Comparison of ENCODE assay signal across 17 cellular contexts in genomic region chr17:4059656-4060055, GRCh38.
DNase-seq lines count a peak whose midpoint lies in the region; ATAC-seq and TF ChIP-seq lines count a peak whose summit lies in the region.
"Had no signal": no experiment of that assay in that cellular context is flagged by ENCODE, and none has a peak within 500 bp of the region (broad histone marks: within the 10 kb centered on the region; RNA-seq: fewer than 3 reads in every experiment).

No MANE protein-coding gene starts in this region.

- no peak overlapping the region for H3K4me3 ChIP-seq in adrenal gland
- H3K4me3 ChIP-seq: HAP-1 had no signal

- no peaks in the 10 kb centered on the region for H3K9me3 ChIP-seq in adrenal gland (replicated peaks in 1 of 3)
- H3K9me3 ChIP-seq: HAP-1 had no signal

- intact Hi-C loops in adrenal gland (cut with DNase I) = no loop called here

- no peaks in the 10 kb centered on the region for H3K27me3 ChIP-seq in adrenal gland

- peaks cover 16 to 22% of the 10 kb centered on the region in 2 donors for H3K4me1 ChIP-seq in adrenal gland (replicated peaks in 1 of 2)
- H3K4me1 ChIP-seq: HAP-1 had no signal

- H3K36me3 ChIP-seq in adrenal gland (replicated peaks in 1 of 2) = peaks cover 0 to 96% of the 10 kb centered on the region in 2 donors

- no peaks in the 10 kb centered on the region for H3K9me3 Mint-ChIP-seq in stimulated activated naive CD8-positive, alpha-beta T cell treated with anti-CD3 and anti-CD28 coated beads, Interleukin-15, Interleukin-2, amounts not matched to agents 100 ng/mL and 50 ng/mL, for 24 hours
- H3K9me3 Mint-ChIP-seq in stimulated activated naive CD8-positive, alpha-beta T cell treated with anti-CD3 and anti-CD28 coated beads, Interleukin-15, amount 100 ng/mL, for 72 hours = no peaks in the 10 kb centered on the region
- H3K9me3 Mint-ChIP-seq in activated T-helper 17 cell treated with anti-CD3 and anti-CD28 coated beads, Interleukin-2, amount 50 U/mL, for 72 hours = no peaks in the 10 kb centered on the region

- TF ChIP-seq CTCF in adrenal gland (IDR thresholded peaks at IDR 0.05) = no peak

- H3K27me3 Mint-ChIP-seq in stimulated activated naive CD8-positive, alpha-beta T cell treated with anti-CD3 and anti-CD28 coated beads, Interleukin-15, Interleukin-2, amounts not matched to agents 100 ng/mL and 50 ng/mL, for 24 hours = no peaks in the 10 kb centered on the region
- no peaks in the 10 kb centered on the region for H3K27me3 Mint-ChIP-seq in stimulated activated naive CD8-positive, alpha-beta T cell treated with anti-CD3 and anti-CD28 coated beads, Interleukin-15, amount 100 ng/mL, for 72 hours
- H3K27me3 Mint-ChIP-seq in activated T-helper 17 cell treated with anti-CD3 and anti-CD28 coated beads, Interleukin-2, amount 50 U/mL, for 72 hours = no peaks in the 10 kb centered on the region

- TF ChIP-seq POLR2A in adrenal gland (IDR thresholded peaks at IDR 0.05) = no peak

- peak overlapping the region; percentile 7 for H3K27ac Mint-ChIP-seq in stimulated activated naive CD8-positive, alpha-beta T cell treated with anti-CD3 and anti-CD28 coated beads, Interleukin-15, Interleukin-2, amounts not matched to agents 100 ng/mL and 50 ng/mL, for 24 hours
- peak overlapping the region in 1 of 2 donors; percentile 21 for H3K27ac Mint-ChIP-seq in stimulated activated naive CD8-positive, alpha-beta T cell treated with anti-CD3 and anti-CD28 coated beads, Interleukin-15, amount 100 ng/mL, for 72 hours
- H3K27ac Mint-ChIP-seq in activated T-helper 17 cell treated with anti-CD3 and anti-CD28 coated beads, Interleukin-2, amount 50 U/mL, for 72 hours = peak overlapping the region; percentile 1

- H3K36me3 Mint-ChIP-seq in stimulated activated naive CD8-positive, alpha-beta T cell treated with anti-CD3 and anti-CD28 coated beads, Interleukin-15, Interleukin-2, amounts not matched to agents 100 ng/mL and 50 ng/mL, for 24 hours (ENCODE audit: low read depth) = peaks cover 34% of the 10 kb centered on the region
- H3K36me3 Mint-ChIP-seq in activated T-helper 17 cell treated with anti-CD3 and anti-CD28 coated beads, Interleukin-2, amount 50 U/mL, for 72 hours (ENCODE audit: low read depth) = peaks cover 41% of the 10 kb centered on the region

- no peak overlapping the region for H3K4me3 Mint-ChIP-seq in stimulated activated naive CD8-positive, alpha-beta T cell treated with anti-CD3 and anti-CD28 coated beads, Interleukin-15, Interleukin-2, amounts not matched to agents 100 ng/mL and 50 ng/mL, for 24 hours
- H3K4me3 Mint-ChIP-seq in stimulated activated naive CD8-positive, alpha-beta T cell treated with anti-CD3 and anti-CD28 coated beads, Interleukin-15, amount 100 ng/mL, for 72 hours = no peak overlapping the region
- no peak overlapping the region for H3K4me3 Mint-ChIP-seq in activated T-helper 17 cell treated with anti-CD3 and anti-CD28 coated beads, Interleukin-2, amount 50 U/mL, for 72 hours

- no peak for ATAC-seq in stimulated activated naive CD8-positive, alpha-beta T cell treated with anti-CD3 and anti-CD28 coated beads, Interleukin-15, amount 100 ng/mL, for 72 hours
- ATAC-seq in activated T-helper 17 cell treated with anti-CD3 and anti-CD28 coated beads, Interleukin-2, amount 50 U/mL, for 72 hours (replicated peaks) = no peak
- ATAC-seq in left lobe of liver (peak; percentile 14), HG02870 (IDR thresholded peaks at IDR 0.05; ENCODE audit: unreplicated experiment) (no peak), GM18511 (IDR thresholded peaks at IDR 0.05; ENCODE audit: unreplicated experiment) (no peak)
- ATAC-seq: PC-3 had no signal

- H3K27ac ChIP-seq in adrenal gland = no peak overlapping the region
- H3K27ac ChIP-seq: C4-2B, HL-60, RWPE1 had no signal

- no peak for DNase-seq in stimulated activated naive CD8-positive, alpha-beta T cell treated with anti-CD3 and anti-CD28 coated beads, Interleukin-15, amount 100 ng/mL, for 72 hours
- DNase-seq in left lobe of liver (ENCODE audit: low spot score) (no peak), adrenal gland (no peak)
- DNase-seq: DMS53, KG1, NCI-H1436 treated with DMSO at 0.1 percent for 48 hours, NCI-H2029 treated with DMSO at 0.1 percent for 48 hours, NCI-H774, PC-3 had no signal

- H3K4me1 Mint-ChIP-seq in stimulated activated naive CD8-positive, alpha-beta T cell treated with anti-CD3 and anti-CD28 coated beads, Interleukin-15, Interleukin-2, amounts not matched to agents 100 ng/mL and 50 ng/mL, for 24 hours (ENCODE audit: low read depth) = peaks cover 8% of the 10 kb centered on the region
- H3K4me1 Mint-ChIP-seq in stimulated activated naive CD8-positive, alpha-beta T cell treated with anti-CD3 and anti-CD28 coated beads, Interleukin-15, amount 100 ng/mL, for 72 hours = peaks cover 7% of the 10 kb centered on the region
- H3K4me1 Mint-ChIP-seq in activated T-helper 17 cell treated with anti-CD3 and anti-CD28 coated beads, Interleukin-2, amount 50 U/mL, for 72 hours = peaks cover 3% of the 10 kb centered on the region

- 94 to 97% (median 96%) methylated on average over 3 of the region's 3 CpGs for WGBS in adrenal gland, 4 donors
